In the genomic region with DNA sequence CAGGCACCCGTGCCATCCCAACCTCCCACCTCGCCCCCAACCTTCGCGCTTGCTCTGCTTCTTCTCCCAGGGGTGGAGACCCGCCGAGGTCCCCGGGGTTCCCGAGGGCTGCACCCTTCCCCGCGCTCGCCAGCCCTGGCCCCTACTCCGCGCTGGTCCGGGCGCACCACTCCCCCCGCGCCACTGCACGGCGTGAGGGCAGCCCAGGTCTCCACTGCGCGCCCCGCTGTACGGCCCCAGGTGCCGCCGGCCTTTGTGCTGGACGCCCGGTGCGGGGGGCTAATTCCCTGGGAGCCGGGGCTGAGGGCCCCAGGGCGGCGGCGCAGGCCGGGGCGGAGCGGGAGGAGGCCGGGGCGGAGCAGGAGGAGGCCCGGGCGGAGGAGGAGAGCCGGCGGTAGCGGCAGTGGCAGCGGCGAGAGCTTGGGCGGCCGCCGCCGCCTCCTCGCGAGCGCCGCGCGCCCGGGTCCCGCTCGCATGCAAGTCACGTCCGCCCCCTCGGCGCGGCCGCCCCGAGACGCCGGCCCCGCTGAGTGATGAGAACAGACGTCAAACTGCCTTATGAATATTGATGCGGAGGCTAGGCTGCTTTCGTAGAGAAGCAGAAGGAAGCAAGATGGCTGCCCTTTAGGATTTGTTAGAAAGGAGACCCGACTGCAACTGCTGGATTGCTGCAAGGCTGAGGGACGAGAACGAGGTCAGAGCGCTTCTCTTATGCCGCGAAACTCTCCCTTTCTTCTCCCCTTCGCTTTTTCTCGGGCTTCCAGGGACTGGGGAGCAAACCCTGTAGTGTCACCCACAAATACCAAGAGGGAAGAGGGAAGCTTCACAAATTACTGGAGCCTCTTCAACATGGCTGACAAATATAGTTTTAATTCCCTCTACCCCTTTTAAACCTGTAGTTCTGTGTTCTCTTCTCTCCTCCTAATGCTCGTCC, we compare ENCODE assay signal across 8 cellular contexts. TPM values are rescaled to one million over a fixed set of nuclear protein-coding genes. Genes with fewer than 3 reads are reported as not detected.
A peak's percentile ranks its signal among the peaks of the same experiment; 100 is the strongest.
DNase-seq lines count a peak whose midpoint lies in the region; ATAC-seq, FAIRE-seq and TF ChIP-seq lines count a peak whose summit lies in the region.

Gene TET2, plus strand, starts transcription at position 591 of the 934 bp plus-strand sequence. CDS start 87,067 bp downstream, outside the sequence.

- peak; percentile 20 for FAIRE-seq in keratinocyte (lab: Jason Lieb, UNC)

- dilution Hi-C loops in keratinocyte (cut with MboI; ENCODE audit: extremely low pct_ligation_motif_present, low sequenced_read_pairs) = no loop called here

- ATAC-seq in GM19025 (IDR thresholded peaks at IDR 0.05; ENCODE audit: low read depth, unreplicated experiment) (peak; percentile 84), HG03196 (IDR thresholded peaks at IDR 0.05; ENCODE audit: unreplicated experiment) (peak; percentile 71)
- peak; percentile 86 for ATAC-seq in central memory CD8-positive, alpha-beta T cell (replicated peaks; ENCODE audit: extremely low read depth, poor library complexity, severe bottlenecking)

- no peak for TF ChIP-seq CTCF in AG04450 (IDR thresholded peaks at IDR 0.05; ENCODE audit: low read depth, low read length)
- TF ChIP-seq CTCF in keratinocyte (optimal IDR thresholded peaks at IDR 0.05 in 1 of 3, IDR thresholded peaks at IDR 0.05 in 1 of 3, conservative IDR thresholded peaks at IDR 0.05 in 1 of 3; ENCODE audit: extremely low read depth in 1 of 3, insufficient read depth in 2 of 3, low read length in 3 of 3) = no peak

- no peaks in the 10 kb centered on the region for H3K27me3 Mint-ChIP-seq in central memory CD8-positive, alpha-beta T cell

- H4K20me1 ChIP-seq in keratinocyte (ENCODE audit: control insufficient read depth, extremely low read depth, insufficient read depth, low read length) = no peaks in the 10 kb centered on the region

- H3K9ac ChIP-seq in keratinocyte (ENCODE audit: control insufficient read depth, extremely low read depth, insufficient read depth, low read length) = peak within 1 kb of the TSS; percentile 99

- H3K27ac ChIP-seq in AG04450 (ENCODE audit: low read depth, low read length) (peak within 1 kb of the TSS; percentile 92), keratinocyte (ENCODE audit: control insufficient read depth, insufficient read depth, low read length) (peak within 1 kb of the TSS; percentile 96)

- H3K36me3 ChIP-seq in keratinocyte (ENCODE audit: control insufficient read depth in 2 of 2, extremely low read depth in 1 of 2, insufficient read depth in 2 of 2, low read length in 2 of 2) = no peaks in the 10 kb centered on the region

- peaks cover 16% of the 10 kb centered on the region for H3K4me1 ChIP-seq in keratinocyte (ENCODE audit: control insufficient read depth, extremely low read depth, insufficient read depth, low read length)

- peaks cover 43% of the 10 kb centered on the region for H3K79me2 ChIP-seq in keratinocyte (ENCODE audit: control insufficient read depth, insufficient read depth, low read length)

- peak; percentile 44 for DNase-seq in AG04450 (ENCODE audit: low read depth, low spot score)
- DNase-seq in NCI-H345 treated with DMSO at 0.1 percent for 48 hours (lab: John Stamatoyannopoulos, UW; ENCODE audit: unreplicated experiment) = peak; percentile 65
- DNase-seq in activated CD4-positive, CD25-positive, alpha-beta regulatory T cell treated with anti-CD3 and anti-CD28 coated beads, Interleukin-2, amount 50 U/mL, for 72 hours = peak; percentile 82
- peak; percentile 58 to 68 for DNase-seq in central memory CD8-positive, alpha-beta T cell (ENCODE audit: low spot score in 2 of 2)
- DNase-seq in keratinocyte (ENCODE audit: low read depth, low spot score) = no peak
- DNase-seq in stimulated activated CD4-positive, alpha-beta T cell treated with anti-CD3 and anti-CD28 coated beads, Interleukin-12 subunit alpha, Interleukin-12 subunit beta, amount 100 ng/mL, for 4 hours = peak; percentile 77

- H3K4me1 Mint-ChIP-seq in central memory CD8-positive, alpha-beta T cell = peaks cover 37% of the 10 kb centered on the region

- CTCF ChIA-PET in AG04450 (lab: Charles Lee) = interaction anchor here (0.7 to 2.4 kb wide), 3 partner anchors 9 to 328 kb away, joined by 3 to 10 read pairs (median 5); partner anchors contain the start of gene PPA2

- H3K9me3 ChIP-seq in AG04450 (ENCODE audit: control insufficient read depth, insufficient read depth, low read length) = no peaks in the 10 kb centered on the region
- no peaks in the 10 kb centered on the region for H3K9me3 ChIP-seq in keratinocyte (ENCODE audit: control insufficient read depth, low read depth, low read length)

- peaks cover 12% of the 10 kb centered on the region for H3K36me3 Mint-ChIP-seq in central memory CD8-positive, alpha-beta T cell (ENCODE audit: insufficient read depth)

- H2AFZ ChIP-seq in keratinocyte (ENCODE audit: control insufficient read depth, low read length) = peak within 1 kb of the TSS; percentile 99

- H3K27me3 ChIP-seq in AG04450 (ENCODE audit: control insufficient read depth, insufficient read depth, low read length) (no peaks in the 10 kb centered on the region), keratinocyte (ENCODE audit: control insufficient read depth, extremely low read depth, insufficient read depth, low read length) (no peaks in the 10 kb centered on the region)

- H3K27ac Mint-ChIP-seq in central memory CD8-positive, alpha-beta T cell (ENCODE audit: low read depth) = peak within 1 kb of the TSS; percentile 99

- POLR2A ChIA-PET in AG04450 (lab: Yijun Ruan, JAX) = interaction anchor here (0.7 to 1.0 kb wide), 2 partner anchors 326 to 327 kb away, joined by 4 to 5 read pairs; partner anchors contain the start of gene PPA2

- H3K4me3 Mint-ChIP-seq in central memory CD8-positive, alpha-beta T cell = peak within 1 kb of the TSS; percentile 98

- H3K4me3 ChIP-seq in AG04450 (ENCODE audit: low read depth, low read length) = peak within 1 kb of the TSS; percentile 95
- peak within 1 kb of the TSS; percentile 95 to 99 (median 99) for H3K4me3 ChIP-seq in keratinocyte (ENCODE audit: control insufficient read depth in 2 of 3, extremely low read depth in 1 of 3, insufficient read depth in 2 of 3, low read depth in 1 of 3, low read length in 3 of 3)

- H3K4me2 ChIP-seq in keratinocyte (ENCODE audit: control insufficient read depth, extremely low read depth, insufficient read depth, low read depth, low read length) = peak within 1 kb of the TSS; percentile 93

- no peaks in the 10 kb centered on the region for H3K9me3 Mint-ChIP-seq in central memory CD8-positive, alpha-beta T cell

- peaks cover 3% of the 10 kb centered on the region for H3K9me1 ChIP-seq in keratinocyte (ENCODE audit: control insufficient read depth, extremely low read depth, insufficient read depth, low read length)

RNA-seq across cellular contexts. Expression of gene TET2, which starts in this region (rescaled TPM):
- polyA plus RNA-seq in AG04450 (2011; rRNA removed) = 12.4 and 16.2 TPM in 2 replicates
- polyA minus RNA-seq in AG04450 (2011; rRNA and poly(A)+ RNA removed) = 47.4 and 59.1 TPM in 2 replicates
- polyA plus RNA-seq in keratinocyte = 6.6 to 9.6 TPM (median 7.8 TPM) in 3 replicates
- polyA plus RNA-seq in keratinocyte (2011; ENCODE audit: low read depth) = 4.6 TPM
- polyA plus RNA-seq in keratinocyte (2011; cell fraction: cytosol; rRNA removed) = 3.1 and 5.9 TPM in 2 replicates
- 12.5 and 16.4 TPM in 2 replicates for polyA plus RNA-seq in keratinocyte (2011; cell fraction: nucleus; rRNA removed)
- polyA plus RNA-seq in keratinocyte (2012; ENCODE audit: low replicate concordance) = 4.7 and 7.1 TPM in 2 replicates
- polyA minus RNA-seq in keratinocyte = 16.3 to 45.5 TPM (median 24.2 TPM) in 3 replicates
- polyA minus RNA-seq in keratinocyte (2011; cell fraction: cytosol; rRNA and poly(A)+ RNA removed) = 7.3 TPM
- polyA minus RNA-seq in keratinocyte (2011; cell fraction: nucleus; rRNA and poly(A)+ RNA removed) = 31.7 and 60.4 TPM in 2 replicates
